32 cellular contexts compared by ENCODE assay signal in genomic region chr2:191642541-191642940, GRCh38. TPM values are rescaled to one million over a fixed set of nuclear protein-coding genes. Genes with fewer than 3 reads are reported as not detected.
DNase-seq lines count a peak whose midpoint lies in the region; ATAC-seq and FAIRE-seq lines count a peak whose summit lies in the region.
"Had no signal": no experiment of that assay in that cellular context is flagged by ENCODE, and none has a peak within 500 bp of the region (broad histone marks: within the 10 kb centered on the region; RNA-seq: fewer than 3 reads in every experiment).

No MANE protein-coding gene starts in this region.

- no peak for DNase-seq in left lobe of liver (ENCODE audit: low spot score)
- DNase-seq in NCI-H510A (lab: John Stamatoyannopoulos, UW): no peak
- no peak for DNase-seq in SJCRH30
- DNase-seq in activated gamma-delta T cell (lab: John Stamatoyannopoulos, UW): no peak
- DNase-seq: activated CD4-positive, alpha-beta T cell treated with anti-CD3 and anti-CD28 coated beads for 1 hour; activated T-cell treated with anti-CD3 and anti-CD28 coated beads, Interleukin-2, amount 50 U/mL, for 4 hours; Calu3; DND-41; gastrocnemius medialis; GM23248; HFFc6; hippocampal formation; KG1; left colon; MG63; NCI-H1417; NCI-H2029 treated with DMSO at 0.1 percent for 48 hours; NCI-H2227 treated with DMSO at 0.1 percent for 48 hours; NCI-H748 treated with DMSO at 0.1 percent for 48 hours; stimulated activated CD4-positive, alpha-beta T cell treated with anti-CD3 and anti-CD28 coated beads, Interleukin-4, amount 100 ng/mL, for 24 hours; stimulated activated naive CD4-positive, alpha-beta T cell; T-helper 1 cell; uterus had no signal

- H3K27me3 ChIP-seq in SJCRH30: no peaks in the 10 kb centered on the region
- H3K27me3 ChIP-seq: gastrocnemius medialis, MG63, neural progenitor cell, SJSA1, uterus had no signal

- FAIRE-seq in A204.1 (lab: Jason Lieb, UNC) (peak; percentile 41), G401.6 (lab: Jason Lieb, UNC) (peak; percentile 92)
- FAIRE-seq: GM18507, HTR-8/SVneo had no signal

- H3K36me3 ChIP-seq in SJCRH30: no peaks in the 10 kb centered on the region
- H3K36me3 ChIP-seq: gastrocnemius medialis, MG63, neural progenitor cell, SJSA1, thoracic aorta, uterus had no signal

- peaks cover 11% of the 10 kb centered on the region for H3K4me1 ChIP-seq in SJCRH30
- H3K4me1 ChIP-seq: uterus had no signal

- no peaks in the 10 kb centered on the region; the same call in 1 of the 2 replicates for H3K9me3 ChIP-seq in SJCRH30 (replicated peaks)
- H3K9me3 ChIP-seq: gastrocnemius medialis, MG63, SJSA1, thoracic aorta, uterus had no signal

- ATAC-seq in HG03354 (IDR thresholded peaks at IDR 0.05; ENCODE audit: poor library complexity, severe bottlenecking, unreplicated experiment) (peak; percentile 38), left lobe of liver (peak; percentile 53)
- ATAC-seq: activated T-cell treated with anti-CD3 and anti-CD28 coated beads, Interleukin-2, amount 50 U/mL, for 4 hours; gastrocnemius medialis; sciatic nerve had no signal

- H3K27ac ChIP-seq in SJCRH30: no peak overlapping the region
- H3K27ac ChIP-seq: gastrocnemius medialis, GM23248, neural progenitor cell, SJSA1, thoracic aorta, uterus had no signal

- H3K4me3 ChIP-seq in SJCRH30: no peak overlapping the region
- H3K4me3 ChIP-seq: gastrocnemius medialis, GM23248, MG63, neural progenitor cell, SJSA1, thoracic aorta, uterus had no signal

RNA-seq across cellular contexts. Expression of gene NABP1, which starts 35.4 kb away (rescaled TPM):
- 5.9 TPM for total RNA-seq in left lobe of liver
- 55.4 and 69.1 TPM in 2 replicates for total RNA-seq in SJCRH30 (2014; rRNA removed; shearing (Covaris generic))
